ENCODE assay signal across 30 cellular contexts in genomic region chr17:17998934-17999333, GRCh38. TPM values are rescaled to one million over a fixed set of nuclear protein-coding genes. Genes with fewer than 3 reads are reported as not detected.
"Had no signal": no experiment of that assay in that cellular context is flagged by ENCODE, and none has a peak within 500 bp of the region (broad histone marks: within the 10 kb centered on the region; RNA-seq: fewer than 3 reads in every experiment).

No MANE protein-coding gene starts in this region.

- H3K36me3 ChIP-seq: brain microvascular endothelial cell, esophagus squamous epithelium, gastroesophageal sphincter, WERI-Rb-1 had no signal

- H3K4me1 ChIP-seq: gastroesophageal sphincter had no signal

- DNase-seq: activated B cell treated with CpG ODN at 0.5 μM for 24 hours; activated CD4-positive, alpha-beta T cell treated with anti-CD3 and anti-CD28 coated beads for 48 hours; activated CD4-positive, alpha-beta T cell treated with anti-CD3 and anti-CD28 coated beads, Interleukin-2, amount 50 U/mL, for 1 hour; activated CD4-positive, alpha-beta T cell treated with anti-CD3 and anti-CD28 coated beads, Interleukin-2, amount 50 U/mL, for 48 hours; activated CD8-positive, alpha-beta memory T cell treated with anti-CD3 and anti-CD28 coated beads for 24 hours; activated CD8-positive, alpha-beta T cell treated with anti-CD3 and anti-CD28 coated beads for 36 hours; activated effector memory CD4-positive, alpha-beta T cell treated with Interleukin-2 at 50 U/mL for 16 hours; activated gamma-delta T cell treated with Interleukin-2 at 50 U/mL for 16 hours; activated naive CD4-positive, alpha-beta T cell treated with anti-CD3 and anti-CD28 coated beads, Interleukin-2, amount 50 U/mL, for 16 hours; activated naive CD4-positive, alpha-beta T cell treated with Interleukin-2 at 50 U/mL for 16 hours; activated T-cell treated with anti-CD3 and anti-CD28 coated beads, Interleukin-2, amount 50 U/mL, for 4 hours; amniotic stem cell; anterior cingulate cortex; brain microvascular endothelial cell; dorsolateral prefrontal cortex; effector memory CD8-positive, alpha-beta T cell; esophagus squamous epithelium; foreskin melanocyte; T-cell; T1000; WERI-Rb-1 had no signal

- H3K4me3 ChIP-seq: coronary artery, dorsolateral prefrontal cortex, esophagus squamous epithelium, gastroesophageal sphincter had no signal

- H3K27me3 ChIP-seq: brain microvascular endothelial cell, dorsolateral prefrontal cortex, esophagus squamous epithelium, gastroesophageal sphincter had no signal

- FAIRE-seq: astrocyte, bronchial epithelial cell, endometrium, endothelial cell of umbilical vein had no signal

- H3K27ac ChIP-seq: brain microvascular endothelial cell, coronary artery, dorsolateral prefrontal cortex, epithelial cell of prostate, esophagus squamous epithelium, gastroesophageal sphincter, WERI-Rb-1 had no signal

- H3K9me3 ChIP-seq: esophagus squamous epithelium, gastroesophageal sphincter had no signal

- ATAC-seq: activated CD4-positive, CD25-positive, alpha-beta regulatory T cell treated with anti-CD3 and anti-CD28 coated beads, Interleukin-2, amount 50 U/mL, for 24 hours; activated CD8-positive, alpha-beta T cell treated with anti-CD3 and anti-CD28 coated beads for 36 hours; activated T-cell treated with anti-CD3 and anti-CD28 coated beads, Interleukin-2, amount 50 U/mL, for 4 hours; activated T-helper 17 cell treated with anti-CD3 and anti-CD28 coated beads, Interleukin-2, amount 50 U/mL, for 72 hours; effector memory CD8-positive, alpha-beta T cell; gastroesophageal sphincter; T-cell had no signal

RNA-seq across cellular contexts. Expression of gene DRC3, which starts 26.3 kb away (rescaled TPM):
- total RNA-seq: activated B cell treated with CpG ODN at 0.5 μM for 24 hours had no signal
